Comparison of ENCODE assay signal across 12 cellular contexts in the genomic region with DNA sequence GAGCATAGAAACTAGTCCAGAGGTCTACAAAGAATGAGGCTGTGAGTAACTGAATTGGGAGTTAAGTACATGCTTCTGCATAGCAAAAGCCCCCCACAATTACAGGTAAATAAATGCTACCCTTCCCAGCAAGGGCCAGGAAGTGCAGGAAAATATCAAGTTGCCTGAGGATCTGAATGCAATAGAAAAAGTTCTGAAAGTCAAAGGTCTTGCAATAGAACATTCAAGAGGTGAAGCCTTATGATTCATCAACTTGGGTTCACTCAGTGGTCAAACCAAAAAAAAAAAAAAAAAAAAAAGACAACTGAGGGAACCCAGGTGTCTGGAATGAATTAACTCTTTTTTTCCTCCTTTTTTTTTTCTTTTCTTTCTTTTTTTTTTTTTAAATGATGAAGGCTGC. TPM values are rescaled to one million over a fixed set of nuclear protein-coding genes. Genes with fewer than 3 reads are reported as not detected.
DNase-seq lines count a peak whose midpoint lies in the region; ATAC-seq, FAIRE-seq and TF ChIP-seq lines count a peak whose summit lies in the region.
"Had no signal": no experiment of that assay in that cellular context is flagged by ENCODE, and none has a peak within 500 bp of the region (broad histone marks: within the 10 kb centered on the region; RNA-seq: fewer than 3 reads in every experiment).

No MANE protein-coding gene starts in this region.

- H3K4me1 ChIP-seq in A549 (peaks cover 38% of the 10 kb centered on the region), hepatocyte (ENCODE audit: insufficient read depth) (peaks cover 18% of the 10 kb centered on the region)

- H3K4me1 Mint-ChIP-seq in HFFc6 (ENCODE audit: low read depth), result peaks cover 70% of the 10 kb centered on the region
- H3K4me1 Mint-ChIP-seq in activated T-helper 2 cell treated with anti-CD3 and anti-CD28 coated beads, Interferon-gamma antibody, Interleukin-2, Interleukin-4, amounts not matched to agents 10 μg/mL and 5 μg/mL and 100 μg/mL, durations not matched to agents 14 hours and 24 hours and 36 hours (ENCODE audit: low read depth), result peaks cover 35% of the 10 kb centered on the region

- no peaks in the 10 kb centered on the region for H3K9me2 ChIP-seq in hepatocyte (replicated peaks; ENCODE audit: insufficient read depth)

- H3K9me3 Mint-ChIP-seq in HFFc6, result peaks cover 11% of the 10 kb centered on the region
- peaks cover 24% of the 10 kb centered on the region for H3K9me3 Mint-ChIP-seq in activated T-helper 2 cell treated with anti-CD3 and anti-CD28 coated beads, Interferon-gamma antibody, Interleukin-2, Interleukin-4, amounts not matched to agents 10 μg/mL and 5 μg/mL and 100 μg/mL, durations not matched to agents 14 hours and 24 hours and 36 hours

- H3K36me3 Mint-ChIP-seq in HFFc6 (ENCODE audit: low read depth), result peaks cover 12% of the 10 kb centered on the region
- peaks cover 5% of the 10 kb centered on the region for H3K36me3 Mint-ChIP-seq in activated T-helper 2 cell treated with anti-CD3 and anti-CD28 coated beads, Interferon-gamma antibody, Interleukin-2, Interleukin-4, amounts not matched to agents 10 μg/mL and 5 μg/mL and 100 μg/mL, durations not matched to agents 14 hours and 24 hours and 36 hours (ENCODE audit: low read depth)

- peaks cover 14% of the 10 kb centered on the region for H3K9me3 ChIP-seq in A549
- no peaks in the 10 kb centered on the region for H3K9me3 ChIP-seq in hepatocyte (ENCODE audit: low read depth)

- H4K20me1 ChIP-seq in hepatocyte (ENCODE audit: insufficient read depth, poor library complexity, severe bottlenecking), result no peaks in the 10 kb centered on the region

- H3K4me2 ChIP-seq in A549 (peak overlapping the region; percentile 76), hepatocyte (peak overlapping the region; percentile 22)

- TF ChIP-seq EP300 in A549 (IDR thresholded peaks at IDR 0.05), result 0 out of 5 replicates have a peak, but pooled peaks of 1 of the 2 experiments have one; percentile 36

- H3K27ac Mint-ChIP-seq in HFFc6, result peak overlapping the region; percentile 99
- H3K27ac Mint-ChIP-seq in activated T-helper 2 cell treated with anti-CD3 and anti-CD28 coated beads, Interferon-gamma antibody, Interleukin-2, Interleukin-4, amounts not matched to agents 10 μg/mL and 5 μg/mL and 100 μg/mL, durations not matched to agents 14 hours and 24 hours and 36 hours, result no peak overlapping the region
- H3K27ac Mint-ChIP-seq: endodermal cell, H9 had no signal

- H3K4me3 Mint-ChIP-seq in HFFc6, result peak overlapping the region; percentile 73
- no peak overlapping the region for H3K4me3 Mint-ChIP-seq in activated T-helper 2 cell treated with anti-CD3 and anti-CD28 coated beads, Interferon-gamma antibody, Interleukin-2, Interleukin-4, amounts not matched to agents 10 μg/mL and 5 μg/mL and 100 μg/mL, durations not matched to agents 14 hours and 24 hours and 36 hours (ENCODE audit: low read depth)
- H3K4me3 Mint-ChIP-seq: endodermal cell, H9 had no signal

- peaks cover 1% of the 10 kb centered on the region; the same call in 1 of the 2 replicates for H3K27me3 Mint-ChIP-seq in HFFc6 (ENCODE audit: insufficient read depth)
- H3K27me3 Mint-ChIP-seq in activated T-helper 2 cell treated with anti-CD3 and anti-CD28 coated beads, Interferon-gamma antibody, Interleukin-2, Interleukin-4, amounts not matched to agents 10 μg/mL and 5 μg/mL and 100 μg/mL, durations not matched to agents 14 hours and 24 hours and 36 hours (ENCODE audit: low read depth), result peaks cover 4% of the 10 kb centered on the region

- TF ChIP-seq POLR2A in A549 (IDR thresholded peaks at IDR 0.05; ENCODE audit: low read length), result no peak

- H3K79me2 ChIP-seq in hepatocyte, result no peaks in the 10 kb centered on the region

- FAIRE-seq in A549 (lab: Jason Lieb, UNC), result no peak
- FAIRE-seq: TTC549 had no signal

- ATAC-seq in A549, result peak; percentile 68 to 70

- intact Hi-C loops in activated T-helper 2 cell treated with anti-CD3 and anti-CD28 coated beads, Interferon-gamma antibody, Interleukin-2, Interleukin-4, amounts not matched to agents 10 μg/mL and 5 μg/mL and 100 μg/mL, durations not matched to agents 14 hours and 24 hours and 36 hours (cut with micrococcal nuclease), result loop anchor here (5.0 kb wide), 1 partner anchor 35 kb away; no protein-coding TSS in a partner anchor

- no peak for TF ChIP-seq CTCF in A549 (IDR thresholded peaks at IDR 0.05)
- TF ChIP-seq CTCF in HFFc6 (IDR thresholded peaks at IDR 0.05), result no peak
- TF ChIP-seq CTCF in hepatocyte (IDR thresholded peaks at IDR 0.05; ENCODE audit: poor library complexity), result no peak

- no peaks in the 10 kb centered on the region for H3K36me3 ChIP-seq in hepatocyte (replicated peaks; ENCODE audit: insufficient read depth, low read depth)

- DNase-seq in A549 (ENCODE audit: low read depth in 1 of 2, low spot score in 1 of 2) (peak; percentile 16 to 83), HFFc6 (peak; percentile 47), SW480 (ENCODE audit: low spot score) (peak; percentile 46), hepatocyte (ENCODE audit: low spot score) (no peak), retina (no peak), DMS79 treated with DMSO at 0.1 percent for 48 hours (lab: John Stamatoyannopoulos, UW) (no peak), amygdala (lab: John Stamatoyannopoulos, UW) (no peak)
- DNase-seq in activated T-helper 2 cell treated with anti-CD3 and anti-CD28 coated beads, Interferon-gamma antibody, Interleukin-2, Interleukin-4, amounts not matched to agents 10 μg/mL and 5 μg/mL and 100 μg/mL, durations not matched to agents 14 hours and 24 hours and 36 hours (ENCODE audit: low spot score), result no peak
- DNase-seq: activated effector memory CD4-positive, alpha-beta T cell treated with anti-CD3 and anti-CD28 coated beads, Interleukin-2, amount 50 U/mL, for 16 hours; endodermal cell; H9 had no signal

- peak in 1 of 2 experiments; percentile 0; a peak in 1 of 5 replicates for TF ChIP-seq RAD21 in A549 (conservative IDR thresholded peaks at IDR 0.05 in 1 of 2, IDR thresholded peaks at IDR 0.05 in 1 of 2)

- peak overlapping the region; percentile 89 to 93 for H3K27ac ChIP-seq in A549
- peak overlapping the region; percentile 44 for H3K27ac ChIP-seq in hepatocyte

- CTCF ChIA-PET in A549 (lab: Yijun Ruan, JAX), result interaction anchor here (0.9 to 2.4 kb wide), 11 partner anchors 9 to 314 kb away, joined by 3 to 9 read pairs (median 4); a partner anchor contains a TSS

- no peaks in the 10 kb centered on the region for H3K27me3 ChIP-seq in hepatocyte

- no peak overlapping the region for H3K4me3 ChIP-seq in A549
- no peak overlapping the region for H3K4me3 ChIP-seq in hepatocyte

- no peak overlapping the region for H2AFZ ChIP-seq in hepatocyte

- POLR2A ChIA-PET in A549 (lab: Yijun Ruan, JAX), result interaction anchor here (0.6 to 0.9 kb wide), 3 partner anchors 51 to 180 kb away, joined by 3 to 4 read pairs (median 3); a partner anchor contains a TSS

TF ChIP-seq in A549, 52 proteins besides CTCF, POLR2A, EP300 and RAD21 (continues in another document):
- TF ChIP-seq JUN (IDR thresholded peaks at IDR 0.05) (peak in 1 of 2 experiments; percentile 30; a peak in 1 of 5 replicates), NPAS2 (CRISPR knock-in tag; IDR thresholded peaks at IDR 0.05; ENCODE audit: borderline replicate concordance) (no peak), NFE2L2 (conservative IDR thresholded peaks at IDR 0.05; ENCODE audit: low read length) (no peak), BHLHE40 (IDR thresholded peaks at IDR 0.05; ENCODE audit: low read depth, low read length) (no peak), CHD2 (IDR thresholded peaks at IDR 0.05; ENCODE audit: low read length, partially characterized antibody) (no peak), SMC3 (IDR thresholded peaks at IDR 0.05) (no peak), EHMT2 (IDR thresholded peaks at IDR 0.05; ENCODE audit: low read depth) (no peak)
- TF ChIP-seq, protein P1, sequence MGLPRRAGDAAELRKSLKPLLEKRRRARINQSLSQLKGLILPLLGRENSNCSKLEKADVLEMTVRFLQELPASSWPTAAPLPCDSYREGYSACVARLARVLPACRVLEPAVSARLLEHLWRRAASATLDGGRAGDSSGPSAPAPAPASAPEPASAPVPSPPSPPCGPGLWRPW (IDR thresholded peaks at IDR 0.05), result no peak
- TF ChIP-seq, protein P2, sequence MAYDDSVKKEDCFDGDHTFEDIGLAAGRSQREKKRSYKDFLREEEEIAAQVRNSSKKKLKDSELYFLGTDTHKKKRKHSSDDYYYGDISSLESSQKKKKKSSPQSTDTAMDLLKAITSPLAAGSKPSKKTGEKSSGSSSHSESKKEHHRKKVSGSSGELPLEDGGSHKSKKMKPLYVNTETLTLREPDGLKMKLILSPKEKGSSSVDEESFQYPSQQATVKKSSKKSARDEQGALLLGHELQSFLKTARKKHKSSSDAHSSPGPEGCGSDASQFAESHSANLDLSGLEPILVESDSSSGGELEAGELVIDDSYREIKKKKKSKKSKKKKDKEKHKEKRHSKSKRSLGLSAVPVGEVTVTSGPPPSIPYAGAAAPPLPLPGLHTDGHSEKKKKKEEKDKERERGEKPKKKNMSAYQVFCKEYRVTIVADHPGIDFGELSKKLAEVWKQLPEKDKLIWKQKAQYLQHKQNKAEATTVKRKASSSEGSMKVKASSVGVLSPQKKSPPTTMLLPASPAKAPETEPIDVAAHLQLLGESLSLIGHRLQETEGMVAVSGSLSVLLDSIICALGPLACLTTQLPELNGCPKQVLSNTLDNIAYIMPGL (CRISPR knock-in tag; IDR thresholded peaks at IDR 0.05; ENCODE audit: borderline replicate concordance), result no peak
- TF ChIP-seq, protein P3, sequence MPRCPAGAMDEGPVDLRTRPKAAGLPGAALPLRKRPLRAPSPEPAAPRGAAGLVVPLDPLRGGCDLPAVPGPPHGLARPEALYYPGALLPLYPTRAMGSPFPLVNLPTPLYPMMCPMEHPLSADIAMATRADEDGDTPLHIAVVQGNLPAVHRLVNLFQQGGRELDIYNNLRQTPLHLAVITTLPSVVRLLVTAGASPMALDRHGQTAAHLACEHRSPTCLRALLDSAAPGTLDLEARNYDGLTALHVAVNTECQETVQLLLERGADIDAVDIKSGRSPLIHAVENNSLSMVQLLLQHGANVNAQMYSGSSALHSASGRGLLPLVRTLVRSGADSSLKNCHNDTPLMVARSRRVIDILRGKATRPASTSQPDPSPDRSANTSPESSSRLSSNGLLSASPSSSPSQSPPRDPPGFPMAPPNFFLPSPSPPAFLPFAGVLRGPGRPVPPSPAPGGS (IDR thresholded peaks at IDR 0.05), result 0 out of 3 replicates have a peak, but pooled peaks have one; percentile 14

RNA-seq across cellular contexts. Expression of a gene that starts 42.8 kb away (rescaled TPM):
- polyA plus RNA-seq in A549 (2011; rRNA removed), result not detected in 2 replicates
- not detected in 2 replicates for polyA plus RNA-seq in A549 (2012; cell fraction: cytosol; rRNA removed)
- not detected in 2 replicates for polyA plus RNA-seq in A549 (2012; cell fraction: nucleus; rRNA removed)
- polyA plus RNA-seq in A549 (2017; fragmentation: RNase III; extraction: RNeasy Plus Mini Kit Qiagen cat#74134 plus additional on column Dnase treatment), result not detected in 3 replicates
- not detected in 2 replicates for polyA minus RNA-seq in A549 (2011; rRNA and poly(A)+ RNA removed)
- 1 to 10 TPM; 2.8 to 8.0 (median 5.3) TPM for total RNA-seq in HFFc6 (2021; fragmentation: NEBNext Ultra II Directional; extraction: Animal tissue kit (Norgen Biotek cat#: 25700))
- total RNA-seq in hepatocyte, result not detected in 2 replicates
- 0.11 and 0.52 TPM in 2 replicates for polyA plus RNA-seq in hepatocyte
- 1.3 and 1.6 TPM in 2 replicates for total RNA-seq in activated T-helper 2 cell treated with anti-CD3 and anti-CD28 coated beads, Interferon-gamma antibody, Interleukin-2, Interleukin-4, amounts not matched to agents 10 μg/mL and 5 μg/mL and 100 μg/mL, durations not matched to agents 14 hours and 24 hours and 36 hours
- total RNA-seq: endodermal cell had no signal

Comparison
In these comparisons a context has a peak if more than half of its experiments do, and no peak if none do; other contexts are left out.
1. DNase-seq: peak in A549 (2 of 2), HFFc6 (single experiment) and SW480 (single experiment); none in hepatocyte (single experiment), activated T-helper 2 cell treated with anti-CD3 and anti-CD28 coated beads, Interferon-gamma antibody, Interleukin-2, Interleukin-4, amounts not matched to agents 10 μg/mL and 5 μg/mL and 100 μg/mL, durations not matched to agents 14 hours and 24 hours and 36 hours (single experiment), retina (single experiment), DMS79 treated with DMSO at 0.1 percent for 48 hours (single experiment) and amygdala (0 of 56).